In the genomic region with DNA sequence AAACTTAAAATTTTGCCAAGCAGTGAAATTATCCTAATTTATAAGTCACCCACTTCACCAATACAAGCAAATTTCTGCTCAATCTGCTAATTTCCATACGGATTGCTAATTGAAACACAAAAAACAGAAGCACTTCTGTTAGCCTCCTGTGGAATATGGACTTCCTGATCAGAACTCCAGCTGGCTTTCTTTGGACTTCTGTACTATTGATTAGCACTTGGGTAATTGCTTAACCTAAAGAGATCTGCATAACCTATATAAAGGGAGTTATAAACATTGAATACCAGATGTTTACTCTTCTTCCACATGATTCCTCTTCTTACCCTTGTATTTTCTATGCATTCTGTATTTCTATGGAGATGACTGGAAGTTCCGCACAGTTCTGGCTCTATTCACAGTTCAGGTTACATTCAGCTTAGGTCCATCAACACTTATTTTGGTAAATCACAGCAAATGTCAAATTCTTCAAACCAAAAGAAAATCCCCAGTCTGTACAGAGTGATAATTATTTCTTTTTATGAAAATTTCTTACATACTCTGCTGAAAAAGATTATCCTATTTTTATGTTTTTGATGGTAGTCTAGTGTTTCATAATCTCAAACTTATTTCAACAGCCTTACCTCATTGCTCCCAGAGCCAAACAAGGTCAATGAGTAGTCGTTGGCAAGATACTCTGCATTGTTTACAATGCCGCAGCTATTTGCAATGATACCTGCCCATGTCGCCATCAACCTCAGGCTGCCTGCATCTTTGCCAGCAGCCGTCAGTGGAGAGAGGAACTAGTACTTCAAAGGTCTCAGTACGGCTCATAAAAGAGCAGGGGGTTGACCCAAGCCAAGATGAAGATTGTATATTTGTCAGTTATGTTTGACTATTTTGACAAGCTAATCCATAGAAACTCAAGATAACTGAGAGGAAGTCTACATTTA, we compare ENCODE assay signal across 10 cellular contexts.
A peak's percentile ranks its signal among the peaks of the same experiment; 100 is the strongest.
DNase-seq lines count a peak whose midpoint lies in the region; ATAC-seq and TF ChIP-seq lines count a peak whose summit lies in the region.
"Had no signal": no experiment of that assay in that cellular context is flagged by ENCODE, and none has a peak within 500 bp of the region (broad histone marks: within the 10 kb centered on the region; RNA-seq: fewer than 3 reads in every experiment).

No MANE protein-coding gene starts in this region.

- no peak overlapping the region for H3K4me3 ChIP-seq in Caco-2 (ENCODE audit: low read depth, low read length)
- H3K4me3 ChIP-seq in Loucy (ENCODE audit: low read length, poor library complexity, severe bottlenecking) = no peak overlapping the region
- no peak overlapping the region for H3K4me3 ChIP-seq in lower lobe of right lung

- ATAC-seq in lower lobe of right lung (peak; percentile 94 to 96), HG03521 (IDR thresholded peaks at IDR 0.05; ENCODE audit: unreplicated experiment) (no peak)

- no peaks in the 10 kb centered on the region for H3K4me1 Mint-ChIP-seq in Caco-2 (ENCODE audit: low read depth, unreplicated experiment)

- 0 out of 2 replicates have a peak, but pooled peaks cover 3% of the 10 kb centered on the region for H3F3A ChIP-seq in Loucy (ENCODE audit: low read depth)

- TF ChIP-seq CTCF in Caco-2 (IDR thresholded peaks at IDR 0.05; ENCODE audit: insufficient read depth in 1 of 2, low read depth in 1 of 2, low read length in 1 of 2, severe bottlenecking in 1 of 2, unreplicated experiment in 1 of 2) = no peak
- no peak for TF ChIP-seq CTCF in Loucy (conservative IDR thresholded peaks at IDR 0.05; ENCODE audit: low read length)
- no peak for TF ChIP-seq CTCF in lower lobe of right lung (IDR thresholded peaks at IDR 0.05)

- peak overlapping the region; percentile 19 for H3K27ac Mint-ChIP-seq in Caco-2 (ENCODE audit: unreplicated experiment)
- H3K27ac Mint-ChIP-seq: dendritic cell treated with granulocyte-macrophage colony-stimulating factor and Interleukin-4, amounts not matched to agents 40 ng/mL and 50 ng/mL, for 4 days had no signal

- peak; percentile 77 to 83 for DNase-seq in Caco-2
- peak; percentile 91 for DNase-seq in astrocyte of the hippocampus (ENCODE audit: low read depth, low spot score)
- DNase-seq in lower lobe of right lung = peak; percentile 74
- DNase-seq in NAMALWA (ENCODE audit: low spot score) = no peak
- DNase-seq in NCI-H187 (lab: John Stamatoyannopoulos, UW) = no peak
- no peak for DNase-seq in stimulated activated CD4-positive, alpha-beta T cell treated with anti-CD3 and anti-CD28 coated beads, Interleukin-4, amount 100 ng/mL, for 4 hours
- DNase-seq: midbrain had no signal

- no peaks in the 10 kb centered on the region for H3K9me3 ChIP-seq in Caco-2
- H3K9me3 ChIP-seq in Loucy (ENCODE audit: insufficient read depth, low read depth, low read length) = no peaks in the 10 kb centered on the region
- no peaks in the 10 kb centered on the region for H3K9me3 ChIP-seq in lower lobe of right lung

- intact Hi-C loops in Caco-2 (cut with micrococcal nuclease; ENCODE audit: unreplicated experiment) = loop anchor here (1.0 to 10.0 kb wide), 5 partner anchors 18 to 629 kb away; no protein-coding TSS in a partner anchor
- intact Hi-C loops in lower lobe of right lung (cut with DNase I) = no loop called here

- no peaks in the 10 kb centered on the region for H3K27me3 ChIP-seq in Caco-2 (replicated peaks; ENCODE audit: control insufficient read depth, insufficient read depth, low read length)
- no peaks in the 10 kb centered on the region for H3K27me3 ChIP-seq in Loucy (ENCODE audit: insufficient read depth, low read length, poor library complexity, severe bottlenecking)
- no peaks in the 10 kb centered on the region for H3K27me3 ChIP-seq in lower lobe of right lung (ENCODE audit: low read depth)

- no peaks in the 10 kb centered on the region for H3K27me3 Mint-ChIP-seq in Caco-2 (ENCODE audit: insufficient read depth, unreplicated experiment)
- H3K27me3 Mint-ChIP-seq: dendritic cell treated with granulocyte-macrophage colony-stimulating factor and Interleukin-4, amounts not matched to agents 40 ng/mL and 50 ng/mL, for 4 days had no signal

- H3K36me3 Mint-ChIP-seq in Caco-2 (ENCODE audit: insufficient read depth, unreplicated experiment) = no peaks in the 10 kb centered on the region

- peak overlapping the region; percentile 20 for H3K4me3 Mint-ChIP-seq in Caco-2 (ENCODE audit: unreplicated experiment)
- H3K4me3 Mint-ChIP-seq: dendritic cell treated with granulocyte-macrophage colony-stimulating factor and Interleukin-4, amounts not matched to agents 40 ng/mL and 50 ng/mL, for 4 days had no signal

- POLR2A ChIA-PET in Caco-2 (lab: Charles Lee) = no interaction called here

- BruUV-seq in Caco-2 (replicated peaks; lab: Mats Ljungman, UMichigan) = TSS peak; percentile 36

- no peaks in the 10 kb centered on the region for H3K9me2 ChIP-seq in Loucy (replicated peaks; ENCODE audit: low read depth, low read length)

- H3K36me3 ChIP-seq in Caco-2 (ENCODE audit: control insufficient read depth, insufficient read depth, low read length) = no peaks in the 10 kb centered on the region
- H3K36me3 ChIP-seq in Loucy (ENCODE audit: insufficient read depth, low read length) = no peaks in the 10 kb centered on the region
- H3K36me3 ChIP-seq in lower lobe of right lung = no peaks in the 10 kb centered on the region

- no peaks in the 10 kb centered on the region for H3K79me2 ChIP-seq in Loucy (ENCODE audit: insufficient read depth, low read length)

- H3K27ac ChIP-seq in lower lobe of right lung = peak overlapping the region; percentile 37

- no peak overlapping the region for H3K9ac ChIP-seq in Loucy (ENCODE audit: low read depth, low read length, poor library complexity, severe bottlenecking)

- peak overlapping the region; percentile 50 for H2AFZ ChIP-seq in Loucy (ENCODE audit: low read length)

- peaks cover 19% of the 10 kb centered on the region for H3K4me1 ChIP-seq in Caco-2
- H3K4me1 ChIP-seq in Loucy (ENCODE audit: insufficient read depth, low read length, poor library complexity, severe bottlenecking) = peaks cover 30% of the 10 kb centered on the region
- peaks cover 19% of the 10 kb centered on the region for H3K4me1 ChIP-seq in lower lobe of right lung

- no peaks in the 10 kb centered on the region for H4K20me1 ChIP-seq in Loucy (ENCODE audit: insufficient read depth, low read length, poor library complexity, severe bottlenecking)

- peak overlapping the region; percentile 19 for H3K4me2 ChIP-seq in Loucy (ENCODE audit: low read depth, low read length, poor library complexity, severe bottlenecking)

- CTCF ChIA-PET in Caco-2 (lab: Charles Lee) = interaction anchor here (0.6 to 1.0 kb wide), 3 partner anchors 123 to 394 kb away, joined by 3 read pairs; no protein-coding TSS in a partner anchor

- H3K9me3 Mint-ChIP-seq in Caco-2 (ENCODE audit: unreplicated experiment) = no peaks in the 10 kb centered on the region
- H3K9me3 Mint-ChIP-seq: dendritic cell treated with granulocyte-macrophage colony-stimulating factor and Interleukin-4, amounts not matched to agents 40 ng/mL and 50 ng/mL, for 4 days had no signal

Comparison
In these comparisons a context has a peak if more than half of its experiments do, and no peak if none do; other contexts are left out.
1. DNase-seq: peak in Caco-2 (2 of 2), astrocyte of the hippocampus (single experiment) and lower lobe of right lung (single experiment); none in NAMALWA (single experiment), NCI-H187 (0 of 2) and stimulated activated CD4-positive, alpha-beta T cell treated with anti-CD3 and anti-CD28 coated beads, Interleukin-4, amount 100 ng/mL, for 4 hours (0 of 2).